ENCODE assay signal across 34 cellular contexts in genomic region chr18:997499-997898, GRCh38.
DNase-seq lines count a peak whose midpoint lies in the region; ATAC-seq, FAIRE-seq and TF ChIP-seq lines count a peak whose summit lies in the region.
"Had no signal": no experiment of that assay in that cellular context is flagged by ENCODE, and none has a peak within 500 bp of the region (broad histone marks: within the 10 kb centered on the region; RNA-seq: fewer than 3 reads in every experiment).

No MANE protein-coding gene starts in this region.

- no peaks in the 10 kb centered on the region for H4K20me1 ChIP-seq in HepG2 (ENCODE audit: insufficient read depth, low read length)
- H4K20me1 ChIP-seq in K562 (replicated peaks; ENCODE audit: control insufficient read depth, insufficient read depth, low read length): no peaks in the 10 kb centered on the region
- H4K20me1 ChIP-seq: BLaER1; BLaER1 treated with 17β-estradiol and CSF1 and Interleukin-3, amounts not matched to agents 10 nM and 100 nM had no signal

- no peak overlapping the region for H2BK15ac ChIP-seq in neuronal stem cell (ENCODE audit: low read length)

- no peak overlapping the region for H3K4ac ChIP-seq in neuronal stem cell (ENCODE audit: low read length)

- no peak overlapping the region for H3K18ac ChIP-seq in neuronal stem cell (ENCODE audit: low read length)

- H4K91ac ChIP-seq in neuronal stem cell (ENCODE audit: low read depth, low read length, poor library complexity): peak overlapping the region; percentile 60

- ATAC-seq in HepG2 (no peak), right lobe of liver (no peak), K562 (no peak)
- ATAC-seq: A549; CD8-positive, alpha-beta T cell had no signal

- H3K4me2 ChIP-seq in HepG2 (ENCODE audit: low read depth, low read length): no peak overlapping the region
- H3K4me2 ChIP-seq in K562 (ENCODE audit: insufficient read depth, low read length): no peak overlapping the region
- H3K4me2 ChIP-seq in neuronal stem cell (ENCODE audit: insufficient read depth, low read length, poor library complexity, severe bottlenecking): no peak overlapping the region
- H3K4me2 ChIP-seq: A549; BLaER1; BLaER1 treated with 17β-estradiol and CSF1 and Interleukin-3, amounts not matched to agents 10 nM and 100 nM had no signal

- CTCF ChIA-PET in HepG2 (lab: Yijun Ruan, JAX; ENCODE audit: low intra/inter-chr PET ratio, low total read pairs) (no interaction called here), K562 (lab: Yijun Ruan, JAX; ENCODE audit: low intra/inter-chr PET ratio) (no interaction called here)

- H2AFZ ChIP-seq in HepG2 (ENCODE audit: low read length) (no peak overlapping the region), K562 (ENCODE audit: low read depth, low read length) (no peak overlapping the region), neuronal stem cell (ENCODE audit: low read length) (no peak overlapping the region)

- no peaks in the 10 kb centered on the region for H3K79me1 ChIP-seq in neuronal stem cell (ENCODE audit: low read depth, low read length)

- no peaks in the 10 kb centered on the region; a peak in 1 of 5 replicates for H3K27me3 ChIP-seq in HepG2 (ENCODE audit: control insufficient read depth in 1 of 2, insufficient read depth in 2 of 2, low read length in 2 of 2)
- H3K27me3 ChIP-seq in right lobe of liver: no peaks in the 10 kb centered on the region
- H3K27me3 ChIP-seq in K562 (ENCODE audit: control insufficient read depth in 2 of 2, insufficient read depth in 2 of 2, low read length in 2 of 2): no peaks in the 10 kb centered on the region
- H3K27me3 ChIP-seq in neuronal stem cell (ENCODE audit: control insufficient read depth in 3 of 3, insufficient read depth in 3 of 3, low read depth in 1 of 3, low read length in 3 of 3): no peaks in the 10 kb centered on the region
- H3K27me3 ChIP-seq in vagina: no peaks in the 10 kb centered on the region
- H3K27me3 ChIP-seq: BE2C; BLaER1; BLaER1 treated with 17β-estradiol and CSF1 and Interleukin-3, amounts not matched to agents 10 nM and 100 nM had no signal

- H3K9ac ChIP-seq in HepG2 (ENCODE audit: insufficient read depth, low read depth, low read length) (no peak overlapping the region), K562 (ENCODE audit: insufficient read depth in 1 of 2, low read depth in 2 of 2, low read length in 2 of 2) (no peak overlapping the region), neuronal stem cell (ENCODE audit: low read depth, low read length, poor library complexity) (no peak overlapping the region)
- H3K9ac ChIP-seq: BLaER1; BLaER1 treated with 17β-estradiol and CSF1 and Interleukin-3, amounts not matched to agents 10 nM and 100 nM had no signal

- in situ Hi-C loops in HepG2 (cut with HindIII; ENCODE audit: extremely low pct_ligation_motif_present, low pct_unique_long_range_greater_than_20kb): no loop called here
- in situ Hi-C loops in K562 (cut with MboI): no loop called here

- H3K27ac ChIP-seq in HepG2 (ENCODE audit: extremely low read length, insufficient read depth, low read length) (no peak overlapping the region), right lobe of liver (no peak overlapping the region), K562 (ENCODE audit: extremely low read depth, low read depth, low read length) (no peak overlapping the region), neuronal stem cell (replicated peaks; ENCODE audit: low read length) (no peak overlapping the region), vagina (no peak overlapping the region)
- H3K27ac ChIP-seq: 22Rv1; A549; BLaER1; BLaER1 treated with 17β-estradiol and CSF1 and Interleukin-3, amounts not matched to agents 10 nM and 100 nM; C4-2B had no signal

- no peak overlapping the region for H4K8ac ChIP-seq in neuronal stem cell (ENCODE audit: low read depth, low read length)

- intact Hi-C loops in HepG2 (cut with micrococcal nuclease; ENCODE audit: unreplicated experiment) (no loop called here), right lobe of liver (cut with DNase I) (no loop called here), K562 (cut with micrococcal nuclease) (no loop called here), vagina (cut with DNase I) (no loop called here)

- no peak for TF ChIP-seq POLR2A in HepG2 (IDR thresholded peaks at IDR 0.05; ENCODE audit: insufficient read depth in 1 of 2, low read depth in 2 of 2, low read length in 2 of 2)
- TF ChIP-seq POLR2A in right lobe of liver (IDR thresholded peaks at IDR 0.05): no peak
- TF ChIP-seq POLR2A in K562 (conservative IDR thresholded peaks at IDR 0.05): no peak
- no peak for TF ChIP-seq POLR2A in vagina (IDR thresholded peaks at IDR 0.05)

- DNase-seq in DMS53 (lab: John Stamatoyannopoulos, UW): peak; percentile 26
- no peak for DNase-seq in DMS53 treated with DMSO at 0.1 percent for 48 hours (lab: John Stamatoyannopoulos, UW; ENCODE audit: unreplicated experiment)
- no peak for DNase-seq in HepG2 (ENCODE audit: low spot score)
- no peak for DNase-seq in right lobe of liver
- no peak for DNase-seq in K562 (ENCODE audit: extremely low read depth in 1 of 4, low spot score in 3 of 4)
- DNase-seq in neuronal stem cell (ENCODE audit: low spot score): no peak
- DNase-seq in NCI-H2081 treated with DMSO at 0.1 percent for 48 hours (lab: John Stamatoyannopoulos, UW): no peak
- no peak for DNase-seq in vagina (ENCODE audit: extremely low spot score in 2 of 2)
- DNase-seq: 8988T; ACHN; AML-193; BE2C; C1 segment of cervical spinal cord; Caco-2; Calu3; CD4-positive, alpha-beta memory T cell; CD4-positive, alpha-beta T cell; CD4-positive, CD25-positive, alpha-beta regulatory T cell; CD8-positive, alpha-beta memory T cell; CD8-positive, alpha-beta T cell; COR-L47; DMS 273 treated with DMSO at 0.1 percent for 48 hours; DMS153; DMS79; DMS79 treated with DMSO at 0.1 percent for 48 hours; DND-41; EL had no signal

- no peak overlapping the region for H3K23ac ChIP-seq in neuronal stem cell (ENCODE audit: low read depth, low read length, poor library complexity)

- H3K9me3 ChIP-seq in HepG2 (ENCODE audit: low read length): no peaks in the 10 kb centered on the region
- no peaks in the 10 kb centered on the region for H3K9me3 ChIP-seq in right lobe of liver
- no peaks in the 10 kb centered on the region for H3K9me3 ChIP-seq in K562 (replicated peaks; ENCODE audit: control insufficient read depth, insufficient read depth, low read depth, low read length)
- H3K9me3 ChIP-seq in neuronal stem cell (replicated peaks in 1 of 2; ENCODE audit: control insufficient read depth in 2 of 2, insufficient read depth in 1 of 2, low read depth in 1 of 2, low read length in 2 of 2): peaks cover 0 to 2% of the 10 kb centered on the region in 2 donors
- H3K9me3 ChIP-seq in vagina: no peaks in the 10 kb centered on the region
- H3K9me3 ChIP-seq: A549, BE2C, Caco-2 had no signal

- TF ChIP-seq EP300 in HepG2 (IDR thresholded peaks at IDR 0.05; ENCODE audit: low read depth in 2 of 2, low read length in 2 of 2) (no peak), HepG2 (CRISPR knock-in tag; IDR thresholded peaks at IDR 0.05; ENCODE audit: borderline replicate concordance) (no peak), K562 (IDR thresholded peaks at IDR 0.05; ENCODE audit: low read length) (no peak)

- POLR2A ChIA-PET in HepG2 (lab: Yijun Ruan, JAX) (no interaction called here), K562 (lab: Yijun Ruan, JAX) (interaction anchor here (7.6 kb wide), 1 partner anchor 9 kb away, joined by 57 read pairs; no protein-coding TSS in a partner anchor)

- BruUV-seq in HepG2 (replicated peaks; lab: Mats Ljungman, UMichigan) (no TSS peak), K562 (replicated peaks; lab: Mats Ljungman, UMichigan) (no TSS peak)

- no peak for FAIRE-seq in HepG2 (lab: Jason Lieb, UNC)
- FAIRE-seq in K562 (lab: Jason Lieb, UNC): no peak
- FAIRE-seq: A204.1, A549, D721Med had no signal

- H3K4me3 ChIP-seq in HepG2 (replicated peaks in 1 of 3; ENCODE audit: insufficient read depth in 1 of 3, low read depth in 2 of 3, low read length in 3 of 3) (no peak overlapping the region), right lobe of liver (no peak overlapping the region), K562 (no peak overlapping the region), neuronal stem cell (ENCODE audit: low read length in 2 of 2) (no peak overlapping the region), vagina (no peak overlapping the region)
- H3K4me3 ChIP-seq: A549; BLaER1; BLaER1 treated with 17β-estradiol and CSF1 and Interleukin-3, amounts not matched to agents 10 nM and 100 nM had no signal

- no peak for TF ChIP-seq RAD21 in HepG2 (CRISPR knock-in tag; IDR thresholded peaks at IDR 0.05)
- no peak for TF ChIP-seq RAD21 in K562 (CRISPR knock-in tag; conservative IDR thresholded peaks at IDR 0.05 in 1 of 2, IDR thresholded peaks at IDR 0.05 in 1 of 2)

- no peaks in the 10 kb centered on the region for H3K9me1 ChIP-seq in K562 (ENCODE audit: control insufficient read depth, insufficient read depth, low read length)

- H2BK120ac ChIP-seq in neuronal stem cell (ENCODE audit: low read depth, low read length): no peak overlapping the region

- no peak for TF ChIP-seq CTCF in HepG2 (CRISPR knock-in tag; IDR thresholded peaks at IDR 0.05)
- TF ChIP-seq CTCF in right lobe of liver (IDR thresholded peaks at IDR 0.05): no peak
- no peak for TF ChIP-seq CTCF in K562 (IDR thresholded peaks at IDR 0.05 in 2 of 3, conservative IDR thresholded peaks at IDR 0.05 in 1 of 3; ENCODE audit: insufficient read depth in 2 of 3, low read depth in 1 of 3, low read length in 3 of 3)
- TF ChIP-seq CTCF in vagina (IDR thresholded peaks at IDR 0.05): no peak

- H2AK5ac ChIP-seq in neuronal stem cell (ENCODE audit: low read depth, low read length): no peak overlapping the region

- H3K14ac ChIP-seq in neuronal stem cell (ENCODE audit: low read length): no peak overlapping the region

- no peak overlapping the region for H2BK5ac ChIP-seq in neuronal stem cell (ENCODE audit: low read length)

- 4% methylated on average over 1 of the region's 1 CpG for WGBS in HepG2 (ENCODE audit: low lambda C conversion rate)
- 60% methylated on average over 1 of the region's 1 CpG for WGBS in right lobe of liver (ENCODE audit: insufficient coverage, low coverage, low lambda C conversion rate, missing lambda C conversion rate)
- 33% methylated on average over 1 of the region's 1 CpG for WGBS in K562 (ENCODE audit: insufficient coverage, low coverage, missing lambda C conversion rate)
- no CpG with 5 or more reads among the region's 1 CpG for WGBS in neuronal stem cell (ENCODE audit: extremely low coverage in 2 of 2, insufficient read length in 2 of 2, insufficient replicate concordance in 1 of 2), 2 donors

- H3K36me3 ChIP-seq in HepG2 (replicated peaks in 1 of 2; ENCODE audit: control insufficient read depth in 1 of 2, insufficient read depth in 2 of 2, low read length in 2 of 2): no peaks in the 10 kb centered on the region
- H3K36me3 ChIP-seq in right lobe of liver: no peaks in the 10 kb centered on the region
- no peaks in the 10 kb centered on the region for H3K36me3 ChIP-seq in K562 (ENCODE audit: control insufficient read depth, insufficient read depth, low read length)
- no peaks in the 10 kb centered on the region for H3K36me3 ChIP-seq in neuronal stem cell (replicated peaks in 1 of 2; ENCODE audit: control insufficient read depth in 2 of 2, insufficient read depth in 2 of 2, low read length in 2 of 2)
- H3K36me3 ChIP-seq in vagina: no peaks in the 10 kb centered on the region
- H3K36me3 ChIP-seq: BE2C; BLaER1; BLaER1 treated with 17β-estradiol and CSF1 and Interleukin-3, amounts not matched to agents 10 nM and 100 nM had no signal

- H2BK12ac ChIP-seq in neuronal stem cell (ENCODE audit: low read length): no peak overlapping the region

- H3K79me2 ChIP-seq in HepG2 (ENCODE audit: insufficient read depth, low read length) (no peaks in the 10 kb centered on the region), K562 (ENCODE audit: control insufficient read depth, insufficient read depth, low read length) (no peaks in the 10 kb centered on the region)

- H3K4me1 ChIP-seq in HepG2 (ENCODE audit: insufficient read depth, low read length): no peaks in the 10 kb centered on the region
- no peaks in the 10 kb centered on the region for H3K4me1 ChIP-seq in right lobe of liver
- H3K4me1 ChIP-seq in K562 (replicated peaks in 1 of 2; ENCODE audit: control insufficient read depth in 2 of 2, insufficient read depth in 2 of 2, low read length in 2 of 2): peaks cover 0 to 4% of the 10 kb centered on the region in 2 experiments; a peak in 2 of 5 replicates
- peaks cover 0 to 3% of the 10 kb centered on the region in 2 donors for H3K4me1 ChIP-seq in neuronal stem cell (ENCODE audit: control insufficient read depth in 2 of 2, insufficient read depth in 1 of 2, low read depth in 1 of 2, low read length in 2 of 2)
- H3K4me1 ChIP-seq in vagina: no peaks in the 10 kb centered on the region
- H3K4me1 ChIP-seq: A549; BE2C; BLaER1; BLaER1 treated with 17β-estradiol and CSF1 and Interleukin-3, amounts not matched to agents 10 nM and 100 nM; Caco-2 had no signal
